31 cellular contexts compared by ENCODE assay signal in genomic region chr4:158065603-158066002, GRCh38.
"Had no signal": no experiment of that assay in that cellular context is flagged by ENCODE, and none has a peak within 500 bp of the region (broad histone marks: within the 10 kb centered on the region; RNA-seq: fewer than 3 reads in every experiment).

No MANE protein-coding gene starts in this region.

- H3K36me3 ChIP-seq: ascending aorta, breast epithelium, cardiac muscle cell, esophagus muscularis mucosa, gastroesophageal sphincter had no signal

- H3K4me1 ChIP-seq: ascending aorta, breast epithelium had no signal

- H3K27ac Mint-ChIP-seq: activated CD4-positive, alpha-beta memory T cell treated with anti-CD3 and anti-CD28 coated beads, Interleukin-2, amount 10 ng/mL, durations not matched to agents 7 days and 5 days; activated CD4-positive, alpha-beta T cell treated with anti-CD3 and anti-CD28 coated beads for 36 hours; activated CD4-positive, alpha-beta T cell treated with anti-CD3 and anti-CD28 coated beads, Interleukin-2, amount 10 ng/mL, durations not matched to agents 24 days and 14 days; activated naive CD4-positive, alpha-beta T cell treated with anti-CD3 and anti-CD28 coated beads, Interleukin-2, amount 10 ng/mL, durations not matched to agents 7 days and 5 days; activated naive CD4-positive, alpha-beta T cell treated with anti-CD3 and anti-CD28 coated beads, Interleukin-2, amount 50 U/mL, for 72 hours; activated naive CD8-positive, alpha-beta T cell treated with anti-CD3 and anti-CD28 coated beads, Interleukin-2, amount 10 ng/mL, durations not matched to agents 7 days and 5 days; activated T-cell treated with anti-CD3 and anti-CD28 coated beads, Interleukin-2, amount 50 U/mL, for 24 hours; activated T-cell treated with anti-CD3 and anti-CD28 coated beads, Interleukin-2, amount 50 U/mL, for 72 hours; brain; dendritic cell treated with granulocyte-macrophage colony-stimulating factor and Interleukin-4, amounts not matched to agents 40 ng/mL and 50 ng/mL, for 4 days; T-helper 17 cell; T-helper 2 cell treated with Interferon-gamma antibody and Interleukin-4, amounts not matched to agents 5 μg/mL and 100 μg/mL, for 36 hours had no signal

- H3K9me3 ChIP-seq: ascending aorta, breast epithelium, esophagus muscularis mucosa, gastroesophageal sphincter had no signal

- H3K27me3 ChIP-seq: ascending aorta, breast epithelium, cardiac muscle cell, esophagus muscularis mucosa, gastroesophageal sphincter had no signal

- H3K4me3 ChIP-seq: ascending aorta, breast epithelium, cardiac muscle cell, coronary artery, esophagus muscularis mucosa, gastroesophageal sphincter had no signal

- H3K27me3 Mint-ChIP-seq: activated CD4-positive, alpha-beta memory T cell treated with anti-CD3 and anti-CD28 coated beads, Interleukin-2, amount 10 ng/mL, durations not matched to agents 7 days and 5 days; activated CD4-positive, alpha-beta T cell treated with anti-CD3 and anti-CD28 coated beads for 36 hours; activated CD4-positive, alpha-beta T cell treated with anti-CD3 and anti-CD28 coated beads, Interleukin-2, amount 10 ng/mL, durations not matched to agents 24 days and 14 days; activated naive CD4-positive, alpha-beta T cell treated with anti-CD3 and anti-CD28 coated beads, Interleukin-2, amount 10 ng/mL, durations not matched to agents 7 days and 5 days; activated naive CD8-positive, alpha-beta T cell treated with anti-CD3 and anti-CD28 coated beads, Interleukin-2, amount 10 ng/mL, durations not matched to agents 7 days and 5 days; activated T-cell treated with anti-CD3 and anti-CD28 coated beads, Interleukin-2, amount 50 U/mL, for 24 hours; brain; dendritic cell treated with granulocyte-macrophage colony-stimulating factor and Interleukin-4, amounts not matched to agents 40 ng/mL and 50 ng/mL, for 4 days; T-helper 17 cell had no signal

- H3K4me1 Mint-ChIP-seq: activated CD4-positive, alpha-beta memory T cell treated with anti-CD3 and anti-CD28 coated beads, Interleukin-2, amount 10 ng/mL, durations not matched to agents 7 days and 5 days; activated CD4-positive, alpha-beta T cell treated with anti-CD3 and anti-CD28 coated beads for 36 hours; activated CD4-positive, alpha-beta T cell treated with anti-CD3 and anti-CD28 coated beads, Interleukin-2, amount 10 ng/mL, durations not matched to agents 24 days and 14 days; activated naive CD4-positive, alpha-beta T cell treated with anti-CD3 and anti-CD28 coated beads, Interleukin-2, amount 10 ng/mL, durations not matched to agents 7 days and 5 days; activated naive CD8-positive, alpha-beta T cell treated with anti-CD3 and anti-CD28 coated beads, Interleukin-2, amount 10 ng/mL, durations not matched to agents 7 days and 5 days; T-helper 17 cell had no signal

- H3K27ac ChIP-seq: ascending aorta, breast epithelium, cardiac muscle cell, coronary artery, esophagus muscularis mucosa, gastroesophageal sphincter had no signal

- DNase-seq: activated CD4-positive, alpha-beta memory T cell treated with anti-CD3 and anti-CD28 coated beads, Interleukin-2, amount 10 ng/mL, durations not matched to agents 7 days and 5 days; activated CD4-positive, alpha-beta T cell treated with anti-CD3 and anti-CD28 coated beads for 36 hours; activated CD4-positive, alpha-beta T cell treated with anti-CD3 and anti-CD28 coated beads, Interleukin-2, amount 10 ng/mL, durations not matched to agents 24 days and 14 days; activated CD4-positive, CD25-positive, alpha-beta regulatory T cell; activated CD4-positive, CD25-positive, alpha-beta regulatory T cell treated with anti-CD3 and anti-CD28 coated beads, Interleukin-2, amount 50 U/mL, for 72 hours; activated CD8-positive, alpha-beta memory T cell treated with anti-CD3 and anti-CD28 coated beads, Interleukin-2, amount 50 U/mL, for 48 hours; activated gamma-delta T cell; activated naive CD4-positive, alpha-beta T cell; activated naive CD4-positive, alpha-beta T cell treated with anti-CD3 and anti-CD28 coated beads, Interleukin-2, amount 10 ng/mL, durations not matched to agents 7 days and 5 days; activated naive CD8-positive, alpha-beta T cell treated with anti-CD3 and anti-CD28 coated beads, Interleukin-2, amount 10 ng/mL, durations not matched to agents 7 days and 5 days; activated T-cell treated with anti-CD3 and anti-CD28 coated beads for 4 hours; activated T-cell treated with anti-CD3 and anti-CD28 coated beads, Interleukin-2, amount 50 U/mL, for 24 hours; activated T-cell treated with anti-CD3 and anti-CD28 coated beads, Interleukin-2, amount 50 U/mL, for 72 hours; central memory CD4-positive, alpha-beta T cell; effector CD8-positive, alpha-beta T cell; erythroblast; foreskin melanocyte; head of caudate nucleus; T-helper 1 cell; T-helper 17 cell; T1000 had no signal

- H3K9me3 Mint-ChIP-seq: activated CD4-positive, alpha-beta memory T cell treated with anti-CD3 and anti-CD28 coated beads, Interleukin-2, amount 10 ng/mL, durations not matched to agents 7 days and 5 days; activated CD4-positive, alpha-beta T cell treated with anti-CD3 and anti-CD28 coated beads, Interleukin-2, amount 10 ng/mL, durations not matched to agents 24 days and 14 days; activated naive CD4-positive, alpha-beta T cell treated with anti-CD3 and anti-CD28 coated beads, Interleukin-2, amount 10 ng/mL, durations not matched to agents 7 days and 5 days; activated naive CD8-positive, alpha-beta T cell treated with anti-CD3 and anti-CD28 coated beads, Interleukin-2, amount 10 ng/mL, durations not matched to agents 7 days and 5 days; activated T-cell treated with anti-CD3 and anti-CD28 coated beads, Interleukin-2, amount 50 U/mL, for 72 hours; brain; dendritic cell treated with granulocyte-macrophage colony-stimulating factor and Interleukin-4, amounts not matched to agents 40 ng/mL and 50 ng/mL, for 4 days; T-helper 2 cell treated with Interferon-gamma antibody and Interleukin-4, amounts not matched to agents 5 μg/mL and 100 μg/mL, for 36 hours had no signal

- ATAC-seq: activated CD4-positive, alpha-beta T cell treated with anti-CD3 and anti-CD28 coated beads for 36 hours; activated naive CD4-positive, alpha-beta T cell treated with anti-CD3 and anti-CD28 coated beads, Interleukin-2, amount 50 U/mL, for 72 hours; activated T-cell treated with anti-CD3 and anti-CD28 coated beads, Interleukin-2, amount 50 U/mL, for 72 hours; gastroesophageal sphincter; T-helper 17 cell had no signal

- H3K36me3 Mint-ChIP-seq: activated naive CD4-positive, alpha-beta T cell treated with anti-CD3 and anti-CD28 coated beads, Interleukin-2, amount 10 ng/mL, durations not matched to agents 7 days and 5 days; activated naive CD4-positive, alpha-beta T cell treated with anti-CD3 and anti-CD28 coated beads, Interleukin-2, amount 50 U/mL, for 72 hours; activated naive CD8-positive, alpha-beta T cell treated with anti-CD3 and anti-CD28 coated beads, Interleukin-2, amount 10 ng/mL, durations not matched to agents 7 days and 5 days; brain had no signal

- H3K4me3 Mint-ChIP-seq: activated CD4-positive, alpha-beta memory T cell treated with anti-CD3 and anti-CD28 coated beads, Interleukin-2, amount 10 ng/mL, durations not matched to agents 7 days and 5 days; activated CD4-positive, alpha-beta T cell treated with anti-CD3 and anti-CD28 coated beads for 36 hours; activated CD4-positive, alpha-beta T cell treated with anti-CD3 and anti-CD28 coated beads, Interleukin-2, amount 10 ng/mL, durations not matched to agents 24 days and 14 days; activated naive CD4-positive, alpha-beta T cell treated with anti-CD3 and anti-CD28 coated beads, Interleukin-2, amount 10 ng/mL, durations not matched to agents 7 days and 5 days; activated naive CD8-positive, alpha-beta T cell treated with anti-CD3 and anti-CD28 coated beads, Interleukin-2, amount 10 ng/mL, durations not matched to agents 7 days and 5 days; activated T-cell treated with anti-CD3 and anti-CD28 coated beads, Interleukin-2, amount 50 U/mL, for 24 hours; activated T-cell treated with anti-CD3 and anti-CD28 coated beads, Interleukin-2, amount 50 U/mL, for 72 hours; brain; dendritic cell treated with granulocyte-macrophage colony-stimulating factor and Interleukin-4, amounts not matched to agents 40 ng/mL and 50 ng/mL, for 4 days; T-helper 17 cell; T-helper 2 cell treated with Interferon-gamma antibody and Interleukin-4, amounts not matched to agents 5 μg/mL and 100 μg/mL, for 36 hours had no signal
